Comparison of ENCODE assay signal across 8 cellular contexts in the genomic region with DNA sequence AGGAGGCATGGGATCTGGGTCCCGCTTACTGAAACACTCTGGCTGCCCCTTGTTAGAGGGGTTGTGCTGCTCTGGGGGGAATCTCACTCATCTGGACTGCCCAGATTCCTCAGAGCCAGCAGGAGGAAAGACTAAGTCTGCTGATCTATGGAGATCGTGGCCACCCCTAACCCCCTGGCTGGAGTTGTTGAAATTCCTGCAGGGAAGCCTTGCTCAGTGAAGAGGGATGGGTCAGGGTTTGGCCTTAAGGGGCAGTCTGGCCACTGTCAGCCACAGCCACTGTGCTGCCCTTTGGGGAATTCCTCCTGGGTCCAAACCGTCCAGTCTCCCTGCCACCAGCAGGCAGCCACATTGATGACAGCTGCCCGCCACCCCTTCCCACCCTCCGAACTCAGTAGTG.
"Had no signal": no experiment of that assay in that cellular context is flagged by ENCODE, and none has a peak within 500 bp of the region (broad histone marks: within the 10 kb centered on the region; RNA-seq: fewer than 3 reads in every experiment).

No MANE protein-coding gene starts in this region.

- H3K4me3 Mint-ChIP-seq: GM23338, H9, HFFc6, IgD-negative memory B cell had no signal

- H3K9me3 Mint-ChIP-seq: HFFc6 had no signal

- H3K27ac Mint-ChIP-seq: GM23338, H9, HFFc6, IgD-negative memory B cell had no signal

- H3K4me2 ChIP-seq: GM23338 had no signal

- DNase-seq: H9, HCEC 1CT, HFFc6, KBM-7 had no signal

- H3K27ac ChIP-seq: HL-60 had no signal

- H3K27me3 Mint-ChIP-seq: IgD-negative memory B cell had no signal

- H3K4me3 ChIP-seq: GM23338 had no signal

- ATAC-seq: GM23338, HepG2 had no signal

- H2AFZ ChIP-seq: GM23338 had no signal

- H3K36me3 Mint-ChIP-seq: IgD-negative memory B cell had no signal

- H3K4me1 Mint-ChIP-seq: GM23338, H9, IgD-negative memory B cell had no signal
